10 cellular contexts compared by ENCODE assay signal in the genomic region with DNA sequence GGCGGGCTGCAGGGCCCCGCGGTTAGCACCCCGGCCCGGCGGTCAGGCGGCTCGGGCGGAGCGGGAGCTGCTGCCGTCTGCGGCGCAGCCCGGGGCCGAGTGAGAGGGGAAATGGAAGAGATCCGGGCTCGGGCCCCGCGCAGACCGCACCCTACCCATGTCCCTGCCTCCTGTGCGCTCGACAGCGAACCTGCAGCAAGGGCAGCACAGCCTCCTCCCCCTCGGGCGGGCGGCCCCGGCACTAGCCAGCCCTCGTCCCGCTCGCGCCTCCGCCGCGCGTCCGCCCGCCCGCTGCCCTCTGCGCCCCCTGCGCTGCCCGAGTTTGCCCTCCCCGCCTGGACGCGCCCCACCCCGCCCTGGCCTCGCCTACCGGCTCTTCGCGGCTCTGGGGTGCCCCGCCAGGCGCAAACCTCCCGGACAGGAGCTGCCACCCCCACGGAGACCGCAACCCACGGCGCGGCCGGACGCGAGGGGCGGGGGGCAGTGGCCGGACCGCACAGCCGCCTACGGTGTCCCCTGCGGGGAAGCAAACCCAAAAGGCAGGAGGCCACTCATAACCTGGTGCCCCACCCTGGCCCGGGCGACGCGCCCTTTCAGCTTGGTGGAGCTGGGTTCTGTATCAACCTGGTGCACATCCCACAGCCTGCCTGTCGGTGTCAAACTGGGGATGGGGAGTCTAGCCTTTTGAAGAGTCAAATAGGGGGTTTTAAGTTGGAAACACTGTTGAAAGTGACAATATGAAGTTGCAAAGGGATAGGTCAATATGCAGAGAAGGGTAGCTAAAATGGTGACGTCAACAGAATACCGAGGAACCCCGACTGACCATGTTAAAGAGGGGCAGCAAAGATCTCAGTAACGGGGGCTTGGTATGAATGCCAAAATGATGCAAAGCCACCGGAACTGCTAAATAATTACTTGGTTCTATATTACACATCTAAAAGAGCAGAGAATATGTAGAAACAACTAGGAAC. TPM values are rescaled to one million over a fixed set of nuclear protein-coding genes. Genes with fewer than 3 reads are reported as not detected.
DNase-seq lines count a peak whose midpoint lies in the region; ATAC-seq, FAIRE-seq and TF ChIP-seq lines count a peak whose summit lies in the region.
"Had no signal": no experiment of that assay in that cellular context is flagged by ENCODE, and none has a peak within 500 bp of the region (broad histone marks: within the 10 kb centered on the region; RNA-seq: fewer than 3 reads in every experiment).

A gene (minus strand): TSS at position 101 of the 971 bp plus-strand sequence. CDS start 454 bp downstream, outside the sequence.

- no peak within 1 kb of the TSS for H3K9ac ChIP-seq in SK-N-SH
- no peak within 1 kb of the TSS for H3K9ac ChIP-seq in iPS-20b (ENCODE audit: low read depth, low read length)
- H3K9ac ChIP-seq: KMS-11 had no signal

- H3K4me1 ChIP-seq in SK-N-SH (ENCODE audit: control insufficient read depth in 1 of 2, insufficient read depth in 2 of 2, low read depth in 1 of 2, low read length in 1 of 2) (peaks cover 0 to 16% of the 10 kb centered on the region in 2 experiments; a peak in 1 of 4 replicates), iPS-20b (ENCODE audit: insufficient read depth, low read length) (peaks cover 4% of the 10 kb centered on the region; the same call in 1 of the 2 replicates)

- no peak for FAIRE-seq in RCC 7860 (lab: Jason Lieb, UNC)

- H3K4me1 Mint-ChIP-seq in activated CD4-positive, alpha-beta memory T cell treated with anti-CD3 and anti-CD28 coated beads, Interleukin-2, amount 10 ng/mL, durations not matched to agents 7 days and 5 days: peaks cover 18% of the 10 kb centered on the region
- H3K4me1 Mint-ChIP-seq in stimulated activated naive B cell treated with anti-CD40 and anti-IgM and Interleukin-4, amounts not matched to agents 10 μg/mL and 1 μg/mL and 100 μg/mL, for 72 hours: peaks cover 20 to 42% of the 10 kb centered on the region in 2 donors

- no peak for ATAC-seq in SK-N-SH treated with all-trans-retinoic acid at 6 μM for 48 hours
- ATAC-seq in stimulated activated naive B cell treated with anti-CD40 and anti-IgM and Interleukin-4, amounts not matched to agents 10 μg/mL and 1 μg/mL and 100 μg/mL, for 72 hours (replicated peaks): no peak

- 45% methylated on average over 6 of the region's 76 CpGs for WGBS in SK-N-SH (ENCODE audit: low lambda C conversion rate)

- H3K4me2 ChIP-seq in SK-N-SH: peak within 1 kb of the TSS; percentile 52; the same call in 1 of the 2 replicates
- H3K4me2 ChIP-seq: KMS-11 had no signal

- H3K9me3 ChIP-seq in SK-N-SH: no peaks in the 10 kb centered on the region
- H3K9me3 ChIP-seq in iPS-20b (ENCODE audit: insufficient read depth, low read depth, low read length): no peaks in the 10 kb centered on the region

- H3K27me3 Mint-ChIP-seq in activated CD4-positive, alpha-beta memory T cell treated with anti-CD3 and anti-CD28 coated beads, Interleukin-2, amount 10 ng/mL, durations not matched to agents 7 days and 5 days: peaks cover 71% of the 10 kb centered on the region
- H3K27me3 Mint-ChIP-seq in stimulated activated naive B cell treated with anti-CD40 and anti-IgM and Interleukin-4, amounts not matched to agents 10 μg/mL and 1 μg/mL and 100 μg/mL, for 72 hours: peaks cover 50 to 67% of the 10 kb centered on the region in 2 donors

- no peaks in the 10 kb centered on the region for H3K79me2 ChIP-seq in SK-N-SH (ENCODE audit: insufficient read depth)

- H3K27ac Mint-ChIP-seq in activated CD4-positive, alpha-beta memory T cell treated with anti-CD3 and anti-CD28 coated beads, Interleukin-2, amount 10 ng/mL, durations not matched to agents 7 days and 5 days: no peak within 1 kb of the TSS
- H3K27ac Mint-ChIP-seq in stimulated activated naive B cell treated with anti-CD40 and anti-IgM and Interleukin-4, amounts not matched to agents 10 μg/mL and 1 μg/mL and 100 μg/mL, for 72 hours: peak within 1 kb of the TSS; percentile 76

- peaks cover 3% of the 10 kb centered on the region for H3F3A ChIP-seq in SK-N-SH (replicated peaks; ENCODE audit: insufficient read depth)

- no peak within 1 kb of the TSS for H2AFZ ChIP-seq in SK-N-SH (ENCODE audit: low read depth)

- peak; percentile 81 for DNase-seq in SK-N-SH
- DNase-seq in activated CD4-positive, alpha-beta memory T cell treated with anti-CD3 and anti-CD28 coated beads, Interleukin-2, amount 10 ng/mL, durations not matched to agents 7 days and 5 days: no peak
- DNase-seq in stimulated activated naive B cell treated with anti-CD40 and anti-IgM and Interleukin-4, amounts not matched to agents 10 μg/mL and 1 μg/mL and 100 μg/mL, for 72 hours: no peak
- no peak for DNase-seq in NCI-H1048 (lab: John Stamatoyannopoulos, UW)
- no peak for DNase-seq in RCC 7860 (ENCODE audit: low spot score)
- DNase-seq in amniotic stem cell (lab: John Stamatoyannopoulos, UW): no peak

- no peaks in the 10 kb centered on the region for H3K9me2 ChIP-seq in SK-N-SH

- no peak within 1 kb of the TSS for H3K27ac ChIP-seq in SK-N-SH (ENCODE audit: low read depth in 2 of 2, low read length in 1 of 2)
- H3K27ac ChIP-seq in iPS-20b (ENCODE audit: low read length): no peak within 1 kb of the TSS
- H3K27ac ChIP-seq: C4-2B, KMS-11 had no signal

- peak within 1 kb of the TSS in 1 of 2 experiments; percentile 35; a peak in 1 of 4 replicates for H3K4me3 ChIP-seq in SK-N-SH (ENCODE audit: low read depth in 2 of 2, low read length in 1 of 2)
- H3K4me3 ChIP-seq in iPS-20b (ENCODE audit: low read length): peak within 1 kb of the TSS; percentile 33; the same call in 1 of the 2 replicates

- no peaks in the 10 kb centered on the region for H3K9me3 Mint-ChIP-seq in activated CD4-positive, alpha-beta memory T cell treated with anti-CD3 and anti-CD28 coated beads, Interleukin-2, amount 10 ng/mL, durations not matched to agents 7 days and 5 days
- no peaks in the 10 kb centered on the region for H3K9me3 Mint-ChIP-seq in stimulated activated naive B cell treated with anti-CD40 and anti-IgM and Interleukin-4, amounts not matched to agents 10 μg/mL and 1 μg/mL and 100 μg/mL, for 72 hours

- H3K36me3 Mint-ChIP-seq in activated CD4-positive, alpha-beta memory T cell treated with anti-CD3 and anti-CD28 coated beads, Interleukin-2, amount 10 ng/mL, durations not matched to agents 7 days and 5 days (ENCODE audit: low read depth): no peaks in the 10 kb centered on the region
- H3K36me3 Mint-ChIP-seq in stimulated activated naive B cell treated with anti-CD40 and anti-IgM and Interleukin-4, amounts not matched to agents 10 μg/mL and 1 μg/mL and 100 μg/mL, for 72 hours: no peaks in the 10 kb centered on the region

- H3K36me3 ChIP-seq in SK-N-SH (replicated peaks in 1 of 2; ENCODE audit: control insufficient read depth in 1 of 2, insufficient read depth in 2 of 2, low read length in 1 of 2): no peaks in the 10 kb centered on the region
- no peaks in the 10 kb centered on the region for H3K36me3 ChIP-seq in iPS-20b (ENCODE audit: insufficient read depth, low read depth, low read length)

- TF ChIP-seq RAD21 in SK-N-SH (IDR thresholded peaks at IDR 0.05; ENCODE audit: low read length): no peak

- H3K4me3 Mint-ChIP-seq in activated CD4-positive, alpha-beta memory T cell treated with anti-CD3 and anti-CD28 coated beads, Interleukin-2, amount 10 ng/mL, durations not matched to agents 7 days and 5 days: peak within 1 kb of the TSS; percentile 1
- peak within 1 kb of the TSS; percentile 67 to 78 for H3K4me3 Mint-ChIP-seq in stimulated activated naive B cell treated with anti-CD40 and anti-IgM and Interleukin-4, amounts not matched to agents 10 μg/mL and 1 μg/mL and 100 μg/mL, for 72 hours

- CTCF ChIA-PET in SK-N-SH (lab: Yijun Ruan, JAX): interaction anchor here (0.7 to 15.5 kb wide), 22 partner anchors 9 to 234 kb away, joined by 3 to 205 read pairs (median 4); a partner anchor contains a TSS
- CTCF ChIA-PET in activated CD4-positive, alpha-beta memory T cell treated with anti-CD3 and anti-CD28 coated beads, Interleukin-2, amount 10 ng/mL, durations not matched to agents 7 days and 5 days (lab: Charles Lee): interaction anchor here (1.3 to 8.3 kb wide), 9 partner anchors 11 to 234 kb away, joined by 3 to 115 read pairs (median 8); no protein-coding TSS in a partner anchor

- POLR2A ChIA-PET in SK-N-SH (lab: Yijun Ruan, JAX): interaction anchor here (0.6 kb wide), 1 partner anchor 226 kb away, joined by 3 read pairs; no protein-coding TSS in a partner anchor
- POLR2A ChIA-PET in activated CD4-positive, alpha-beta memory T cell treated with anti-CD3 and anti-CD28 coated beads, Interleukin-2, amount 10 ng/mL, durations not matched to agents 7 days and 5 days (lab: Charles Lee): no interaction called here

- H3K27me3 ChIP-seq in SK-N-SH (ENCODE audit: insufficient read depth) (peaks cover 40% of the 10 kb centered on the region), iPS-20b (ENCODE audit: insufficient read depth, low read length) (peaks cover 100% of the 10 kb centered on the region)

- no peak for TF ChIP-seq CTCF in SK-N-SH (IDR thresholded peaks at IDR 0.05)

- H4K20me1 ChIP-seq in SK-N-SH (ENCODE audit: insufficient read depth): peaks cover 7% of the 10 kb centered on the region

- TF ChIP-seq EP300 in SK-N-SH (IDR thresholded peaks at IDR 0.05; ENCODE audit: borderline replicate concordance in 1 of 2, low read depth in 1 of 2, low read length in 1 of 2): no peak

TF ChIP-seq in SK-N-SH, 30 proteins besides CTCF, POLR2A, EP300 and RAD21 (continues in another document):
- TF ChIP-seq, protein P1, sequence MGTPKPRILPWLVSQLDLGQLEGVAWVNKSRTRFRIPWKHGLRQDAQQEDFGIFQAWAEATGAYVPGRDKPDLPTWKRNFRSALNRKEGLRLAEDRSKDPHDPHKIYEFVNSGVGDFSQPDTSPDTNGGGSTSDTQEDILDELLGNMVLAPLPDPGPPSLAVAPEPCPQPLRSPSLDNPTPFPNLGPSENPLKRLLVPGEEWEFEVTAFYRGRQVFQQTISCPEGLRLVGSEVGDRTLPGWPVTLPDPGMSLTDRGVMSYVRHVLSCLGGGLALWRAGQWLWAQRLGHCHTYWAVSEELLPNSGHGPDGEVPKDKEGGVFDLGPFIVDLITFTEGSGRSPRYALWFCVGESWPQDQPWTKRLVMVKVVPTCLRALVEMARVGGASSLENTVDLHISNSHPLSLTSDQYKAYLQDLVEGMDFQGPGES (IDR thresholded peaks at IDR 0.05; ENCODE audit: low read depth, low read length): no peak

TF ChIP-seq in SK-N-SH treated with all-trans-retinoic acid at 6 μM for 48 hours, 23 proteins besides CTCF, POLR2A, EP300 and RAD21:
- TF ChIP-seq SNAI2 (CRISPR knock-in tag; IDR thresholded peaks at IDR 0.05): no peak
- TF ChIP-seq TCF4 (CRISPR knock-in tag; IDR thresholded peaks at IDR 0.05; ENCODE audit: borderline replicate concordance): no peak
- no peak for TF ChIP-seq RARB (CRISPR knock-in tag; IDR thresholded peaks at IDR 0.05)
- no peak for TF ChIP-seq CSDC2 (CRISPR knock-in tag; IDR thresholded peaks at IDR 0.05)
- no peak for TF ChIP-seq ZNF8 (CRISPR knock-in tag; IDR thresholded peaks at IDR 0.05)
- TF ChIP-seq GLIS3 (CRISPR knock-in tag; IDR thresholded peaks at IDR 0.05): no peak

RNA-seq across cellular contexts. Expression of the gene that starts here (rescaled TPM):
- 0.03 TPM in 1 of 2 replicates, not detected in the other for polyA plus RNA-seq in SK-N-SH (2012; rRNA removed)
- polyA plus RNA-seq in SK-N-SH (2012; cell fraction: cytosol; rRNA removed): 0.01 TPM in 1 of 2 replicates, not detected in the other
- polyA plus RNA-seq in SK-N-SH (2012; cell fraction: nucleus; rRNA removed): 0.26 and 0.28 TPM in 2 replicates
- not detected for total RNA-seq in activated CD4-positive, alpha-beta memory T cell treated with anti-CD3 and anti-CD28 coated beads, Interleukin-2, amount 10 ng/mL, durations not matched to agents 7 days and 5 days

Comparison
In these comparisons a context has a peak if more than half of its experiments do, and no peak if none do; other contexts are left out.
1. Peak in DNase-seq and H3K4me2 ChIP-seq in SK-N-SH; RNA of the gene not detected or under 1 TPM.